In the genomic region with DNA sequence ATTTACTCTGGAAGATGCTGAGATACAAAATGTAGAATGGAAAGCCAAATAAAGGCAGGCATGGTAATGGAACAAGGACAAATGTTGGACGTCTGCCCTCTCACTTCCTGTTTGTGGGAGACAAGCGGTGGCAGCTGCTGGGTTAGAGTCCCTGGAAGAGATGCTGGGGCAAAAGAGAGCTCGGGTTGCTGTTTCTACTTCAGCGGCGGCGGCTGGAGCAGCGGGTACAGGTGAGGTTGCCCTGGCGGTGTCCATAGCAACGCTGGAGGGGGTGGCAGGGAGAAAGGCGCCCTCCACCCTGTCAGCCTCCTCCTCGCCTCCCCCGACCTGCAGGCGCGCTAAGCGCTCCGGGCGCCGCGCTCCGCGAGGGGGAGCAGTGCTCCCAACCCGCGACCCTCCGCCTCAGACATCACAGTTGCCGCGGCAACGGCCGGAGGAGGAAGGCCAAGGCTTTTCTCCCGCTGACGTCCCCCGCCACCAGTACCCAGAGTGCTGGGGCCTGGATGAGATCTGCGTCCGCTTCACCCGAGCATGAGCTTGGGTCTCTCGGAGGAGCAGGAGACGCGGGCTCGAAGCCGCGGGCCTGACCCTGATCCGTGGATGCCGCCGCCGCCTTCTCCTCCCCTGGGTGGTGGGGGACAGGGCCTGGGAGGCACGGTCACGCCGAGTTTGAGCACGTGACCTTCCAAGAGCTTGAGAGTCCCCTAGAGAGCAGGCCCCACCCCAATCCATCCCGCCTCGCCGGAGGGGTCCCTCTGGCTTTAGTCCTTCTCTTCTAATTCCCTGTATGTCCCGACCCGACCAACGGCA, we compare ENCODE assay signal across 8 cellular contexts.
DNase-seq lines count a peak whose midpoint lies in the region; ATAC-seq and TF ChIP-seq lines count a peak whose summit lies in the region.

No MANE protein-coding gene starts in this region.

- peak overlapping the region; percentile 72 for H3K4me3 ChIP-seq in coronary artery
- H3K4me3 ChIP-seq in left lung: no peak overlapping the region
- H3K4me3 ChIP-seq in tibial nerve: peak overlapping the region in 3 of 4 donors; percentile 31 to 44 (median 34)

- no peak overlapping the region for H3K27ac ChIP-seq in coronary artery
- no peak overlapping the region for H3K27ac ChIP-seq in left lung
- no peak overlapping the region for H3K27ac ChIP-seq in tibial nerve

- H3K27me3 ChIP-seq in left lung (peaks cover 24 to 36% of the 10 kb centered on the region in 2 donors), tibial nerve (peaks cover 0 to 15% of the 10 kb centered on the region in 2 donors)

- TF ChIP-seq EP300 in tibial nerve (IDR thresholded peaks at IDR 0.05): no peak

- no peak for TF ChIP-seq POLR2A in tibial nerve (IDR thresholded peaks at IDR 0.05)

- intact Hi-C loops in left lung (cut with DNase I): no loop called here

- H3K4me1 ChIP-seq in left lung (no peaks in the 10 kb centered on the region), tibial nerve (peaks cover 0 to 12% (median 0%) of the 10 kb centered on the region in 4 donors)

- peak; percentile 87 for DNase-seq in NCI-H2171 (lab: John Stamatoyannopoulos, UW)
- DNase-seq in coronary artery (ENCODE audit: low spot score): peak; percentile 68
- DNase-seq in left lung: peak; percentile 31 to 70
- peak in 1 of 2 donors; percentile 9 for DNase-seq in tibial nerve (ENCODE audit: low spot score in 2 of 2)
- DNase-seq in NK-92 treated with Interleukin-12 subunit alpha and Interleukin-12 subunit beta, amount 100 ng/mL, for 24 hours (lab: John Stamatoyannopoulos, UW): no peak
- no peak for DNase-seq in COLO829 (ENCODE audit: low spot score)

- H3K36me3 ChIP-seq in left lung (no peaks in the 10 kb centered on the region), tibial nerve (no peaks in the 10 kb centered on the region)

- H3K9me3 ChIP-seq in left lung: no peaks in the 10 kb centered on the region
- H3K9me3 ChIP-seq in tibial nerve: peaks cover 0 to 5% (median 0%) of the 10 kb centered on the region in 4 donors

- TF ChIP-seq CTCF in coronary artery (IDR thresholded peaks at IDR 0.05) (no peak), left lung (IDR thresholded peaks at IDR 0.05) (no peak), tibial nerve (IDR thresholded peaks at IDR 0.05) (no peak)

- 4% methylated on average over 32 to 51 of the region's 54 CpGs for WGBS in tibial nerve, 2 donors

- ATAC-seq in GM19438 (IDR thresholded peaks at IDR 0.05; ENCODE audit: low read depth, unreplicated experiment): peak; percentile 52
- ATAC-seq in left lung: no peak
- no peak for ATAC-seq in HG03571 (IDR thresholded peaks at IDR 0.05; ENCODE audit: unreplicated experiment)

Comparison
In these comparisons a context has a peak if more than half of its experiments do, and no peak if none do; other contexts are left out.
1. DNase-seq: peak in NCI-H2171 (single experiment), coronary artery (single experiment) and left lung (2 of 2); none in NK-92 treated with Interleukin-12 subunit alpha and Interleukin-12 subunit beta, amount 100 ng/mL, for 24 hours (single experiment) and COLO829 (single experiment).
2. H3K4me3 ChIP-seq: peak in coronary artery (single experiment) and tibial nerve (3 of 4); none in left lung (0 of 2).